Comparison of ENCODE assay signal across 8 cellular contexts in the genomic region with DNA sequence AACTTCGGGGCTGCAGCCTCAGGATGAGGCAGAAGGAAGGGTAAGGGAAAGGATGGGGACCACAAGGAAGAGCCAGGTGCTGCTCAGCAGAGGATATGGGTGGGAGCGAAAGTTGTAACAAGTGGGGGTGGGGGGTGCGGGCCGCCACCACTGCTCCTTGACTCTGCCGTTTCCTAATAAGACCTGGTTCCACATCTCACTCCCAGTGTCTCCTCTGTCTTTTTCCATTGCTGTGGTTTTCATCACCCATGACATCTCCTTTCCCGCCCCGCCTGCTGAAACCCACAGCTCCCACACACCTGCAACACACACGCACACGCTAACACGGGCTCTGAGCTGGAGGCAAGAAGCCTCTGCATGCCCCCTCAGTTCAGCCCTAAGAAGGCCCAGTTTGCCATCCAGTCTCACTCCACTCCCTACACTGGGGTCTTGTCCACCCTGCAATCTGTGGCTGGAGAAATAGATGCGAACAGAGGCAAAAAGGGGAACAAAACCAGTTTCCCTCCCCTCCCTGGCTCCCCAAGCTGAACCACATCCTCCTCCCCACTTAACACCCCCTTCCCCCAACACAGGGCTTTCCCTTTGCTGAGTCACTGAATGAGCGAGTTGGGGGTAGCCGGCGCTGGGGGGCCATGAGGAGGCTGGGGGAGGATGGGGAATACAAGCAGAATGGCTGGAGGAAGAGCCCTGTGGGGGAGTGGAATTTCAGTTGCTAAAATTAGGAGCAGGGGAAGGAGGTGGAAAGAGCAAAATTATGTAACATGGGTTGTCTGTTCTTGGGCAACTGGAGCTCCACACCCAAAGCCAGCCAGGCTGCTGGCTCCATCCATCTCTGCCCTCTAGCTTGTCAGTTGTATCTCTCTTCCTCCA. TPM values are rescaled to one million over a fixed set of nuclear protein-coding genes. Genes with fewer than 3 reads are reported as not detected.
DNase-seq lines count a peak whose midpoint lies in the region; ATAC-seq and TF ChIP-seq lines count a peak whose summit lies in the region.

No MANE protein-coding gene starts in this region.

- peaks cover 30% of the 10 kb centered on the region for H3K36me3 ChIP-seq in DOHH2 (ENCODE audit: control insufficient read depth, low read length)
- H3K36me3 ChIP-seq in left ventricle myocardium inferior = peaks cover 34% of the 10 kb centered on the region

- TF ChIP-seq POLR2A in NB4 (IDR thresholded peaks at IDR 0.05; ENCODE audit: extremely low read depth, insufficient read length) = no peak

- intact Hi-C loops in left ventricle myocardium inferior (cut with micrococcal nuclease) = no loop called here

- TF ChIP-seq CTCF in DOHH2 (IDR thresholded peaks at IDR 0.05; ENCODE audit: low read depth, low read length, poor library complexity, severe bottlenecking) = no peak
- TF ChIP-seq CTCF in NB4 (IDR thresholded peaks at IDR 0.05; ENCODE audit: low read depth, low read length) = no peak
- no peak for TF ChIP-seq CTCF in left ventricle myocardium inferior (IDR thresholded peaks at IDR 0.05; ENCODE audit: borderline replicate concordance)

- ATAC-seq in activated T-cell treated with anti-CD3 and anti-CD28 coated beads, Interleukin-2, amount 50 U/mL, for 72 hours (replicated peaks in 1 of 2) = peak; percentile 58 to 62
- ATAC-seq in GM19463 (IDR thresholded peaks at IDR 0.05; ENCODE audit: unreplicated experiment) = no peak
- ATAC-seq in HG02623 (IDR thresholded peaks at IDR 0.05; ENCODE audit: unreplicated experiment) = no peak
- ATAC-seq in HG02870 (IDR thresholded peaks at IDR 0.05; ENCODE audit: unreplicated experiment) = no peak

- H3K27me3 ChIP-seq in DOHH2 (ENCODE audit: control insufficient read depth, low read length) (peaks cover 8% of the 10 kb centered on the region), left ventricle myocardium inferior (ENCODE audit: low read depth) (no peaks in the 10 kb centered on the region)

- H3K4me3 ChIP-seq in DOHH2 (ENCODE audit: low read length) = peak overlapping the region; percentile 64
- H3K4me3 ChIP-seq in NB4 (ENCODE audit: low read depth, low read length) = peak overlapping the region; percentile 39
- H3K4me3 ChIP-seq in left ventricle myocardium inferior = peak overlapping the region; percentile 21

- H3K9me3 ChIP-seq in DOHH2 (ENCODE audit: control insufficient read depth, insufficient read depth, low read length) = no peaks in the 10 kb centered on the region
- no peaks in the 10 kb centered on the region for H3K9me3 ChIP-seq in left ventricle myocardium inferior (replicated peaks)

- peaks cover 3% of the 10 kb centered on the region for H3K27me3 Mint-ChIP-seq in activated T-cell treated with anti-CD3 and anti-CD28 coated beads, Interleukin-2, amount 50 U/mL, for 72 hours (ENCODE audit: low read depth)

- peak; percentile 100 for DNase-seq in NB4 (ENCODE audit: low read depth)
- DNase-seq in activated T-cell treated with anti-CD3 and anti-CD28 coated beads, Interleukin-2, amount 50 U/mL, for 72 hours = peak; percentile 62 to 72
- DNase-seq in left ventricle myocardium inferior = peak; percentile 26
- DNase-seq in stimulated activated CD4-positive, alpha-beta T cell treated with anti-CD3 and anti-CD28 coated beads, Interleukin-2, amount 100 ng/mL, for 24 hours = peak; percentile 76 to 77

- H3K36me3 Mint-ChIP-seq in activated T-cell treated with anti-CD3 and anti-CD28 coated beads, Interleukin-2, amount 50 U/mL, for 72 hours (ENCODE audit: insufficient read depth in 2 of 2) = peaks cover 5 to 12% of the 10 kb centered on the region in 2 donors

- no peaks in the 10 kb centered on the region for H4K20me1 ChIP-seq in DOHH2 (ENCODE audit: control insufficient read depth, insufficient read depth, low read depth, low read length)

- peaks cover 20% of the 10 kb centered on the region for H3F3A ChIP-seq in DOHH2 (ENCODE audit: control insufficient read depth, insufficient read depth)

- no peaks in the 10 kb centered on the region for H3K9me2 ChIP-seq in DOHH2 (replicated peaks; ENCODE audit: control insufficient read depth, low read length)

- peak overlapping the region; percentile 11 for H3K27ac Mint-ChIP-seq in activated T-cell treated with anti-CD3 and anti-CD28 coated beads, Interleukin-2, amount 50 U/mL, for 72 hours

- peaks cover 88% of the 10 kb centered on the region for H3K4me1 Mint-ChIP-seq in activated T-cell treated with anti-CD3 and anti-CD28 coated beads, Interleukin-2, amount 50 U/mL, for 72 hours (ENCODE audit: low read depth)

- no peaks in the 10 kb centered on the region for H3K9me3 Mint-ChIP-seq in activated T-cell treated with anti-CD3 and anti-CD28 coated beads, Interleukin-2, amount 50 U/mL, for 72 hours

- H3K27ac ChIP-seq in DOHH2 (ENCODE audit: low read depth, low read length) (peak overlapping the region; percentile 85), left ventricle myocardium inferior (replicated peaks) (peak overlapping the region; percentile 81)

- H3K4me2 ChIP-seq in DOHH2 (ENCODE audit: low read length) = peak overlapping the region; percentile 79

- H3K4me1 ChIP-seq in DOHH2 (ENCODE audit: control insufficient read depth, low read length) = peaks cover 79% of the 10 kb centered on the region
- peaks cover 48% of the 10 kb centered on the region for H3K4me1 ChIP-seq in left ventricle myocardium inferior

- H3K79me2 ChIP-seq in DOHH2 (ENCODE audit: control insufficient read depth, low read length) = no peaks in the 10 kb centered on the region

- peak overlapping the region; percentile 77 to 86 for H3K4me3 Mint-ChIP-seq in activated T-cell treated with anti-CD3 and anti-CD28 coated beads, Interleukin-2, amount 50 U/mL, for 72 hours

RNA-seq across cellular contexts. Expression of a gene that starts 11.5 kb away (rescaled TPM):
- 10 to 100 TPM; 28.0 to 36.6 TPM for total RNA-seq in activated T-cell treated with anti-CD3 and anti-CD28 coated beads, Interleukin-2, amount 50 U/mL, for 72 hours
- 11.5 TPM for total RNA-seq in left ventricle myocardium inferior

RNA-seq across cellular contexts. Expression of a gene that starts 12.5 kb away (rescaled TPM):
- total RNA-seq in activated T-cell treated with anti-CD3 and anti-CD28 coated beads, Interleukin-2, amount 50 U/mL, for 72 hours = 1 to 10 TPM; 4.1 to 5.6 TPM
- 1.6 TPM for total RNA-seq in left ventricle myocardium inferior

RNA-seq across cellular contexts. Expression of a gene that starts 13.2 kb away (rescaled TPM):
- 100 to 1,000 TPM in 1 of 2 donors, 10 to 100 TPM in 1; 77.2 to 110 TPM for total RNA-seq in activated T-cell treated with anti-CD3 and anti-CD28 coated beads, Interleukin-2, amount 50 U/mL, for 72 hours
- not detected for total RNA-seq in left ventricle myocardium inferior

RNA-seq across cellular contexts. Expression of a gene that starts 16.5 kb away (rescaled TPM):
- total RNA-seq in activated T-cell treated with anti-CD3 and anti-CD28 coated beads, Interleukin-2, amount 50 U/mL, for 72 hours = 10 to 100 TPM; 30.7 to 57.8 TPM
- 0.47 TPM for total RNA-seq in left ventricle myocardium inferior

RNA-seq across cellular contexts. Expression of a gene that starts 17.1 kb away (rescaled TPM):
- 100 to 1,000 TPM; 567 to 644 TPM for total RNA-seq in activated T-cell treated with anti-CD3 and anti-CD28 coated beads, Interleukin-2, amount 50 U/mL, for 72 hours
- 179 TPM for total RNA-seq in left ventricle myocardium inferior

Comparison
In these comparisons a context has a peak if more than half of its experiments do, and no peak if none do; other contexts are left out.
1. DNase-seq: peak in every context shown above with its lines; median percentile 100 in NB4; 76 in stimulated activated CD4-positive, alpha-beta T cell treated with anti-CD3 and anti-CD28 coated beads, Interleukin-2, amount 100 ng/mL, for 24 hours; 67 in activated T-cell treated with anti-CD3 and anti-CD28 coated beads, Interleukin-2, amount 50 U/mL, for 72 hours; 26 in left ventricle myocardium inferior.
2. ATAC-seq: peak in activated T-cell treated with anti-CD3 and anti-CD28 coated beads, Interleukin-2, amount 50 U/mL, for 72 hours (2 of 2); none in GM19463 (single experiment), HG02623 (single experiment) and HG02870 (single experiment).
3. RNA of a gene that starts 13.2 kb away (total RNA-seq): 77.2 to 110 TPM in activated T-cell treated with anti-CD3 and anti-CD28 coated beads, Interleukin-2, amount 50 U/mL, for 72 hours; not detected in left ventricle myocardium inferior (single experiment); every median in the first group is over 10 times any median in the second.
4. Peak in every context shown above with its lines, with median percentiles within 50 percentile points of each other: H3K4me3 ChIP-seq.